ENCODE assay signal across 22 cellular contexts in the genomic region with DNA sequence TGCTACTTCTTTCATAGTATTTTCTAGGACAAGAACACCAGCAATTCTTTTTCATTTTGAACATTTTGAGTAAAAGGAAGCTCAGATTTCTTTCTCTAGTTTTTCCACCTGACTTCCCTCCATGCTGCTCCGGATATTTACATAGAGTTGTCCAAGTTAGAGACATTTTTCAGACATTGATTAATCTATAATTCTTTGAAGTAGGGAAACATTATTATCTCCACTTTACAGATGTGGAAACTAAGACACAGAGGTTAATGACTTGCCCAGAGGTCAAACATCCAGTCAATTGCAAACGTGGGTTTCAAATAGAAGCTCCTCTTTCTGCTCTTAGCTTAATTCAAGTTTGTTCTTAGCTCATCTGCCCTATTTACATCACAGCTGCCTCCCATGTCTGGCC.
"Had no signal": no experiment of that assay in that cellular context is flagged by ENCODE, and none has a peak within 500 bp of the region (broad histone marks: within the 10 kb centered on the region; RNA-seq: fewer than 3 reads in every experiment).

No MANE protein-coding gene starts in this region.

- DNase-seq: Karpas-422, KG1, MG63, NCI-H1092, NCI-H1105 treated with DMSO at 0.1 percent for 48 hours, NCI-H1417 treated with DMSO at 0.1 percent for 48 hours, NCI-H146, NCI-H1694 treated with DMSO at 0.1 percent for 48 hours, NCI-H1930, NCI-H2081, NCI-H2107, NCI-H2227 treated with DMSO at 0.1 percent for 48 hours, NCI-H524, NCI-H526 treated with DMSO at 0.1 percent for 48 hours, NCI-H748 treated with DMSO at 0.1 percent for 48 hours, PC-3, SHP77 treated with DMSO at 0.1 percent for 48 hours, SJCRH30 had no signal

- H3K27me3 ChIP-seq: MG63, SJCRH30 had no signal

- H3K4me1 ChIP-seq: SJCRH30 had no signal

- H3K4me3 ChIP-seq: MG63, SJCRH30 had no signal

- ATAC-seq: Panc1, PC-3, SK-N-SH treated with all-trans-retinoic acid at 6 μM for 48 hours had no signal

- H3K27ac ChIP-seq: HL-60, RWPE1, SJCRH30 had no signal

- H3K9me3 ChIP-seq: MG63, SJCRH30 had no signal

- H3K36me3 ChIP-seq: MG63, SJCRH30 had no signal
